In genomic region chr14:99643343-99643742, GRCh38 we compare ENCODE assay signal across 1 cellular context.
TF ChIP-seq lines count a peak whose summit lies in the region.

No MANE protein-coding gene starts in this region.

TF ChIP-seq in IMR-90, 13 proteins besides CTCF, POLR2A, EP300 and RAD21:
- no peak for TF ChIP-seq MXI1 (IDR thresholded peaks at IDR 0.05; ENCODE audit: borderline replicate concordance, low read depth, low read length)
- no peak for TF ChIP-seq RCOR1 (IDR thresholded peaks at IDR 0.05; ENCODE audit: insufficient replicate concordance, low read length)
- no peak for TF ChIP-seq BHLHE40 (IDR thresholded peaks at IDR 0.05; ENCODE audit: low read depth, low read length)
- TF ChIP-seq MAZ (IDR thresholded peaks at IDR 0.05; ENCODE audit: borderline replicate concordance, low read depth, low read length), result no peak
- no peak for TF ChIP-seq RFX5 (IDR thresholded peaks at IDR 0.05; ENCODE audit: low read depth, low read length)
- no peak for TF ChIP-seq CEBPB (IDR thresholded peaks at IDR 0.05; ENCODE audit: low read depth, low read length)
- TF ChIP-seq NFE2L2 (IDR thresholded peaks at IDR 0.05; ENCODE audit: low read depth, low read length), result no peak
- TF ChIP-seq MAFK (IDR thresholded peaks at IDR 0.05; ENCODE audit: low read depth, low read length), result no peak
- TF ChIP-seq SMC3 (IDR thresholded peaks at IDR 0.05; ENCODE audit: low read depth, low read length), result no peak
- no peak for TF ChIP-seq CHD1 (IDR thresholded peaks at IDR 0.05; ENCODE audit: low read depth, low read length)
- no peak for TF ChIP-seq FOS (IDR thresholded peaks at IDR 0.05; ENCODE audit: low read depth, low read length)
- TF ChIP-seq, protein P1, sequence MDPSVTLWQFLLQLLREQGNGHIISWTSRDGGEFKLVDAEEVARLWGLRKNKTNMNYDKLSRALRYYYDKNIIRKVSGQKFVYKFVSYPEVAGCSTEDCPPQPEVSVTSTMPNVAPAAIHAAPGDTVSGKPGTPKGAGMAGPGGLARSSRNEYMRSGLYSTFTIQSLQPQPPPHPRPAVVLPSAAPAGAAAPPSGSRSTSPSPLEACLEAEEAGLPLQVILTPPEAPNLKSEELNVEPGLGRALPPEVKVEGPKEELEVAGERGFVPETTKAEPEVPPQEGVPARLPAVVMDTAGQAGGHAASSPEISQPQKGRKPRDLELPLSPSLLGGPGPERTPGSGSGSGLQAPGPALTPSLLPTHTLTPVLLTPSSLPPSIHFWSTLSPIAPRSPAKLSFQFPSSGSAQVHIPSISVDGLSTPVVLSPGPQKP (IDR thresholded peaks at IDR 0.05; ENCODE audit: borderline replicate concordance, low read depth, low read length), result no peak
- TF ChIP-seq USF2 (IDR thresholded peaks at IDR 0.05; ENCODE audit: low read depth, low read length), result no peak
TF ChIP-seq in IMR-90: peak in this region for 0.
